In genomic region chr22:20132686-20133246, GRCh38 we compare ENCODE assay signal across 9 cellular contexts. TPM values are rescaled to one million over a fixed set of nuclear protein-coding genes. Genes with fewer than 3 reads are reported as not detected.
DNase-seq lines count a peak whose midpoint lies in the region; ATAC-seq, FAIRE-seq and TF ChIP-seq lines count a peak whose summit lies in the region.
"Had no signal": no experiment of that assay in that cellular context is flagged by ENCODE, and none has a peak within 500 bp of the region (broad histone marks: within the 10 kb centered on the region; RNA-seq: fewer than 3 reads in every experiment).

No MANE protein-coding gene starts in this region.

- H3K4me3 ChIP-seq in GM23338 (peak overlapping the region; percentile 65), WI38 (ENCODE audit: low read depth, low read length) (peak overlapping the region; percentile 85), right cardiac atrium (ENCODE audit: low read length) (peak overlapping the region; percentile 89), skeletal muscle satellite cell (ENCODE audit: low read length) (peak overlapping the region; percentile 78)

- H3K9me3 Mint-ChIP-seq in GM23338, result no peaks in the 10 kb centered on the region

- H3K9me2 ChIP-seq in GM23338 (ENCODE audit: insufficient read depth), result no peaks in the 10 kb centered on the region

- WGBS in right cardiac atrium, result 50% methylated on average over 16 of the region's 16 CpGs

- peaks cover 35% of the 10 kb centered on the region for H3K79me2 ChIP-seq in GM23338 (replicated peaks; ENCODE audit: insufficient read depth)

- H3K4me1 Mint-ChIP-seq in GM23338, result peaks cover 2% of the 10 kb centered on the region; the same call in 1 of the 3 replicates

- H3K27ac ChIP-seq in GM23338 (ENCODE audit: low read depth) (no peak overlapping the region), right cardiac atrium (ENCODE audit: low read length) (no peak overlapping the region)

- H3K27me3 Mint-ChIP-seq in GM23338 (ENCODE audit: insufficient read depth, low read depth, poor library complexity), result peaks cover 15% of the 10 kb centered on the region

- H3K27ac Mint-ChIP-seq in GM23338, result no peak overlapping the region

- H3K4me2 ChIP-seq in GM23338 (peak overlapping the region; percentile 81), skeletal muscle satellite cell (ENCODE audit: low read length) (peak overlapping the region; percentile 88)

- ATAC-seq in GM23338 (no peak), right cardiac atrium (no peak)

- DNase-seq in GM23338 (ENCODE audit: low spot score), result no peak
- DNase-seq in right cardiac atrium, result peak in 1 of 3 donors; percentile 67
- DNase-seq in mucosa of gallbladder (ENCODE audit: low spot score), result no peak
- DNase-seq in hypothalamus (lab: John Stamatoyannopoulos, UW), result no peak
- no peak for DNase-seq in D721Med (ENCODE audit: insufficient read length, low spot score)
- DNase-seq in HPDE6-E6E7 (ENCODE audit: extremely low spot score), result no peak
- DNase-seq: OCI-M1 had no signal

- TF ChIP-seq CTCF in GM23338 (conservative IDR thresholded peaks at IDR 0.05; ENCODE audit: low read depth in 2 of 2), result no peak
- no peak for TF ChIP-seq CTCF in WI38 (IDR thresholded peaks at IDR 0.05; ENCODE audit: low read depth, low read length)
- no peak for TF ChIP-seq CTCF in D721Med (IDR thresholded peaks at IDR 0.05; ENCODE audit: insufficient read depth, missing control alignments)

- intact Hi-C loops in right cardiac atrium (cut with DNase I), result no loop called here

- H3K4me1 ChIP-seq in GM23338 (ENCODE audit: insufficient read depth) (no peaks in the 10 kb centered on the region; the same call in 1 of the 2 replicates), right cardiac atrium (ENCODE audit: control insufficient read depth, insufficient read depth, low read length) (peaks cover 20% of the 10 kb centered on the region), skeletal muscle satellite cell (ENCODE audit: control insufficient read depth, insufficient read depth, low read length) (peaks cover 26% of the 10 kb centered on the region)

- H3K9ac ChIP-seq in skeletal muscle satellite cell (ENCODE audit: low read depth, low read length), result peak overlapping the region; percentile 82

- H3K27me3 ChIP-seq in GM23338 (ENCODE audit: insufficient read depth) (no peaks in the 10 kb centered on the region), right cardiac atrium (ENCODE audit: control insufficient read depth, insufficient read depth) (no peaks in the 10 kb centered on the region), skeletal muscle satellite cell (ENCODE audit: control insufficient read depth, insufficient read depth, low read length) (no peaks in the 10 kb centered on the region)

- peak overlapping the region; percentile 66 for H3K4me3 Mint-ChIP-seq in GM23338

- no peak overlapping the region for H2AFZ ChIP-seq in GM23338

- H4K20me1 ChIP-seq in GM23338 (replicated peaks; ENCODE audit: insufficient read depth), result no peaks in the 10 kb centered on the region; the same call in 1 of the 2 replicates

- no peak for FAIRE-seq in D721Med (lab: Jason Lieb, UNC)

- no peaks in the 10 kb centered on the region for H3K36me3 ChIP-seq in GM23338 (ENCODE audit: insufficient read depth)
- peaks cover 6% of the 10 kb centered on the region for H3K36me3 ChIP-seq in skeletal muscle satellite cell (ENCODE audit: insufficient read depth, low read length)

- H3K36me3 Mint-ChIP-seq in GM23338 (ENCODE audit: low read depth), result peaks cover 8% of the 10 kb centered on the region

- no peaks in the 10 kb centered on the region for H3K9me3 ChIP-seq in right cardiac atrium (ENCODE audit: control insufficient read depth, low read length)
- H3K9me3 ChIP-seq in skeletal muscle satellite cell (replicated peaks; ENCODE audit: low read length), result no peaks in the 10 kb centered on the region

- peaks cover 25% of the 10 kb centered on the region for H3F3A ChIP-seq in GM23338 (replicated peaks; ENCODE audit: low read depth)

TF ChIP-seq in GM23338, 12 proteins besides CTCF, POLR2A, EP300 and RAD21:
- TF ChIP-seq CREB1 (CRISPR knock-in tag; IDR thresholded peaks at IDR 0.05; ENCODE audit: low read depth) (no peak), EZH2phosphoT487 (IDR thresholded peaks at IDR 0.05; ENCODE audit: unreplicated experiment) (no peak), STAT1 (IDR thresholded peaks at IDR 0.05; ENCODE audit: unreplicated experiment) (no peak)
TF ChIP-seq in GM23338: peak in this region for 0.

RNA-seq across cellular contexts. Expression of gene ZDHHC8, which starts 1.2 kb away (rescaled TPM):
- 26.1 and 47.6 TPM in 2 replicates for total RNA-seq in GM23338 (2014; rRNA removed; shearing (Covaris generic))
- polyA plus RNA-seq in GM23338 (2016; fragmentation: Nextera tagmentation; extraction: Ambion mirVana) (13.7 and 22.1 TPM in 2 replicates), right cardiac atrium (34.2 TPM)
- total RNA-seq in right cardiac atrium (10 to 100 TPM; 49.1 to 64.7 (median 55.7) TPM), mucosa of gallbladder (64.8 TPM)
- 10.3 and 11.4 TPM in 2 replicates for total RNA-seq in skeletal muscle satellite cell (2012; rRNA removed)

RNA-seq across cellular contexts. Expression of gene TRMT2A, which starts 15.7 kb away (rescaled TPM):
- total RNA-seq in GM23338 (2014; rRNA removed; shearing (Covaris generic)), result 56.4 and 61.3 TPM in 2 replicates
- polyA plus RNA-seq in GM23338 (2016; fragmentation: Nextera tagmentation; extraction: Ambion mirVana) (41.3 and 42.9 TPM in 2 replicates), right cardiac atrium (23.1 TPM)
- total RNA-seq in right cardiac atrium (10 to 100 TPM; 23.1 to 32.0 (median 29.7) TPM), mucosa of gallbladder (67.1 TPM)
- total RNA-seq in skeletal muscle satellite cell (2012; rRNA removed), result 34.2 and 43.9 TPM in 2 replicates

RNA-seq across cellular contexts. Expression of gene RANBP1, which starts 16.9 kb away (rescaled TPM):
- 987 and 1,206 TPM in 2 replicates for total RNA-seq in GM23338 (2014; rRNA removed; shearing (Covaris generic))
- 988 and 1,014 TPM in 2 replicates for polyA plus RNA-seq in GM23338 (2016; fragmentation: Nextera tagmentation; extraction: Ambion mirVana)
- 10 to 100 TPM; 32.5 to 46.8 (median 39.5) TPM for total RNA-seq in right cardiac atrium
- polyA plus RNA-seq in right cardiac atrium, result 33.3 TPM
- total RNA-seq in skeletal muscle satellite cell (2012; rRNA removed), result 325 and 449 TPM in 2 replicates
- total RNA-seq in mucosa of gallbladder, result 62.6 TPM

RNA-seq across cellular contexts. Expression of gene CCDC188, which starts 18.1 kb away (rescaled TPM):
- total RNA-seq in GM23338 (2014; rRNA removed; shearing (Covaris generic)), result not detected in 2 replicates
- polyA plus RNA-seq in GM23338 (2016; fragmentation: Nextera tagmentation; extraction: Ambion mirVana) (not detected in 2 replicates), right cardiac atrium (0.54 TPM)
- total RNA-seq in right cardiac atrium (under 1 TPM; 0.22 to 0.83 (median 0.39) TPM), mucosa of gallbladder (0.83 TPM)
- total RNA-seq in skeletal muscle satellite cell (2012; rRNA removed), result 2.0 TPM in 2 replicates

RNA-seq across cellular contexts. Expression of gene DGCR8, which starts 52.7 kb away (rescaled TPM):
- 41.6 and 48.9 TPM in 2 replicates for total RNA-seq in GM23338 (2014; rRNA removed; shearing (Covaris generic))
- polyA plus RNA-seq in GM23338 (2016; fragmentation: Nextera tagmentation; extraction: Ambion mirVana) (11.4 and 12.2 TPM in 2 replicates), right cardiac atrium (11.2 TPM)
- total RNA-seq in right cardiac atrium (10 to 100 TPM; 15.5 to 18.6 (median 17.0) TPM), mucosa of gallbladder (38.2 TPM)
- 22.3 and 23.6 TPM in 2 replicates for total RNA-seq in skeletal muscle satellite cell (2012; rRNA removed)

Comparison
In these comparisons a context has a peak if more than half of its experiments do, and no peak if none do; other contexts are left out.
1. RNA of gene RANBP1, which starts 16.9 kb away (total RNA-seq): 987 to 1,206 TPM in GM23338; 62.6 TPM in mucosa of gallbladder (single experiment) and 32.5 to 46.8 TPM in right cardiac atrium; every median in the first group is over 10 times any median in the second.
2. Peak in every context shown above with its lines, with median percentiles within 50 percentile points of each other: H3K4me3 ChIP-seq.